ENCODE assay signal across 1 cellular context in the genomic region with DNA sequence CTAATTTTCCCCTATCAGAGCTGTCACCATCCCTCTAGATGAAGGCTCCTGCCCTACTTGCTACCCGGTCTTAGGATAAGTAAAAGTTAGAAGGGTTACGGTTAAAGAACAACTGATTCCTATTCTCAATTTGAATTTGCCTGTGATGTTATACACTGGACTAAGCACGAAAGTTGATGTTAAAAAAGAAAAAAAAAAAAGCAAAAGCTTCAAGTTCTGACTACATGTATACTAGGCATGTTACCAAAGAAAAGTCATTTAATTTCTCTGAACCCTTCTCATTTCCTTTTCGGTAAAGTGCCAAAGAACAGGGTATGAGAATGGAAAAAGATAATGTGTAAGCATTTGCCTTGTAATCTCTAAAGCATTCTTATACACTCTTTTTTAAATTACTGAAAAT.
TF ChIP-seq lines count a peak whose summit lies in the region.

No MANE protein-coding gene starts in this region.

TF ChIP-seq in HepG2, 621 proteins besides CTCF, POLR2A, EP300 and RAD21:
- TF ChIP-seq ZNF318 (CRISPR knock-in tag; IDR thresholded peaks at IDR 0.05): no peak
- TF ChIP-seq, protein P1, sequence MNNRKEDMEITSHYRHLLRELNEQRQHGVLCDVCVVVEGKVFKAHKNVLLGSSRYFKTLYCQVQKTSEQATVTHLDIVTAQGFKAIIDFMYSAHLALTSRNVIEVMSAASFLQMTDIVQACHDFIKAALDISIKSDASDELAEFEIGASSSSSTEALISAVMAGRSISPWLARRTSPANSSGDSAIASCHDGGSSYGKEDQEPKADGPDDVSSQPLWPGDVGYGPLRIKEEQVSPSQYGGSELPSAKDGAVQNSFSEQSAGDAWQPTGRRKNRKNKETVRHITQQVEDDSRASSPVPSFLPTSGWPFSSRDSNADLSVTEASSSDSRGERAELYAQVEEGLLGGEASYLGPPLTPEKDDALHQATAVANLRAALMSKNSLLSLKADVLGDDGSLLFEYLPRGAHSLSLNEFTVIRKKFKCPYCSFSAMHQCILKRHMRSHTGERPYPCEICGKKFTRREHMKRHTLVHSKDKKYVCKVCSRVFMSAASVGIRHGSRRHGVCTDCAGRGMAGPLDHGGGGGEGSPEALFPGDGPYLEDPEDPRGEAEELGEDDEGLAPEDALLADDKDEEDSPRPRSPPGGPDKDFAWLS (CRISPR knock-in tag; IDR thresholded peaks at IDR 0.05; ENCODE audit: borderline replicate concordance): no peak
